ENCODE assay signal across 1 cellular context in the genomic region with DNA sequence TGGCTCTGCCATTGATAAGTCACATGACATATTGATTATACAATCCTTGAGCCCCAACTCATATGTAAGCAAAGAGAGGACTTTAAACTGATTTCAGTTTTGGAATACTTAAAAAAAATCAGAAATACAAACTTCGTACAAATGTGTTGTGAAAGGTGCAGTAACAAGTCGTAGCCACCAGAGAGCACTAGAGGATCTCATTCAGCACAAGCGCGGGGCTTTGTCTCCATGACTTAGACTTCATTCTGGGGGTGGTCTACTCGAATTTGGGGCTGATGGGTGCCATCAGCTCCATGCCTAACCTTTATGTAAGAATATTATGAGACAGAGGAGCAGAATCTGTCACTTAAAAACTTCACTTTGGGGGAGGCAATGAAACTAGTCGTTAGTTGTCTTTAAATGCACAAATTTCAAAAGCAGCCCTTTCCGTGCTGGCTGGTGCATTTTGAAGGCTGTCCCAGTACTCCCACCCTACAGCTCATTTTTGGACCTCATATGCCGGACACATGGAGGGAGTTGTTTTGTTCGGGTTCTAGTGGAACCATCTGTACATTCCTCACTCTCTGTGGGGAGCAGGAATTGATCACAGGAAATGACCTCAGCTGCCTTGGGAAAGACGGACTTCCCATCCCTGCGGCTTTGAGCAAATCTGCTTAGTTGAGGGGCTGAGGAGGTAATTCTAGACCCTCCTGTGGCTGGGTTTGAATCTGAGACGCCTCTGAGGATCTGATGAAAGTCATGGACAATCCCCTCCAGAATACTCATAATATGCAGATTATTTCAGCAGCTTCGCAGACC.
TF ChIP-seq lines count a peak whose summit lies in the region.

No MANE protein-coding gene starts in this region.

TF ChIP-seq in H1, 55 proteins besides CTCF, POLR2A, EP300 and RAD21:
- TF ChIP-seq, protein P1, sequence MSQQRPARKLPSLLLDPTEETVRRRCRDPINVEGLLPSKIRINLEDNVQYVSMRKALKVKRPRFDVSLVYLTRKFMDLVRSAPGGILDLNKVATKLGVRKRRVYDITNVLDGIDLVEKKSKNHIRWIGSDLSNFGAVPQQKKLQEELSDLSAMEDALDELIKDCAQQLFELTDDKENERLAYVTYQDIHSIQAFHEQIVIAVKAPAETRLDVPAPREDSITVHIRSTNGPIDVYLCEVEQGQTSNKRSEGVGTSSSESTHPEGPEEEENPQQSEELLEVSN (IDR thresholded peaks at IDR 0.05) = no peak
- TF ChIP-seq CHD2 (IDR thresholded peaks at IDR 0.05; ENCODE audit: low read length) (no peak), KDM1A (IDR thresholded peaks at IDR 0.05; ENCODE audit: borderline replicate concordance, low read length) (no peak), YY1 (IDR thresholded peaks at IDR 0.05; ENCODE audit: low read depth, low read length) (peak; percentile 8; the same call in 1 of the 2 replicates)
